Comparison of ENCODE assay signal across 24 cellular contexts in genomic region chr4:27921236-27921635, GRCh38.
DNase-seq lines count a peak whose midpoint lies in the region; FAIRE-seq and TF ChIP-seq lines count a peak whose summit lies in the region.
"Had no signal": no experiment of that assay in that cellular context is flagged by ENCODE, and none has a peak within 500 bp of the region (broad histone marks: within the 10 kb centered on the region; RNA-seq: fewer than 3 reads in every experiment).

No MANE protein-coding gene starts in this region.

- H3K36me3 ChIP-seq in bronchial epithelial cell (ENCODE audit: control insufficient read depth, insufficient read depth, low read length), result no peaks in the 10 kb centered on the region
- no peaks in the 10 kb centered on the region for H3K36me3 ChIP-seq in HAP-1 (replicated peaks)
- H3K36me3 ChIP-seq: esophagus muscularis mucosa, heart left ventricle, right lobe of liver had no signal

- H3K4me1 ChIP-seq in HAP-1, result no peaks in the 10 kb centered on the region
- H3K4me1 ChIP-seq: esophagus muscularis mucosa, right lobe of liver had no signal

- in situ Hi-C loops in HAP-1 (cut with MboI; ENCODE audit: low sequenced_read_pairs), result no loop called here

- H3K4me3 ChIP-seq in bronchial epithelial cell (ENCODE audit: low read depth, low read length) (no peak overlapping the region), HAP-1 (no peak overlapping the region)
- H3K4me3 ChIP-seq: esophagus muscularis mucosa, heart left ventricle, right lobe of liver had no signal

- no peaks in the 10 kb centered on the region for H3K9me3 ChIP-seq in HAP-1
- H3K9me3 ChIP-seq: esophagus muscularis mucosa, heart left ventricle, right lobe of liver had no signal

- no peaks in the 10 kb centered on the region for H3K27me3 ChIP-seq in bronchial epithelial cell (ENCODE audit: control insufficient read depth, insufficient read depth, low read length)
- H3K27me3 ChIP-seq in HAP-1 (ENCODE audit: low read depth), result no peaks in the 10 kb centered on the region
- H3K27me3 ChIP-seq: esophagus muscularis mucosa, heart left ventricle, right lobe of liver had no signal

- FAIRE-seq in bronchial epithelial cell (lab: Jason Lieb, UNC), result no peak

- TF ChIP-seq CTCF in bronchial epithelial cell (IDR thresholded peaks at IDR 0.05; ENCODE audit: insufficient read depth, low read length, severe bottlenecking), result no peak

- DNase-seq in EH (ENCODE audit: low read depth) (peak; percentile 60), M059J (ENCODE audit: low read depth) (peak; percentile 9), bronchial epithelial cell (ENCODE audit: low read depth) (peak; percentile 7), iris pigment epithelial cell (ENCODE audit: low read depth) (peak; percentile 64), NCI-H1694 treated with DMSO at 0.1 percent for 48 hours (lab: John Stamatoyannopoulos, UW) (no peak), NCI-H2107 (lab: John Stamatoyannopoulos, UW) (no peak), HAP-1 (ENCODE audit: low spot score in 2 of 2) (no peak), dermis blood vessel endothelial cell (no peak)
- DNase-seq: activated CD4-positive, alpha-beta T cell treated with anti-CD3 and anti-CD28 coated beads for 1 hour; activated CD8-positive, alpha-beta memory T cell treated with anti-CD3 and anti-CD28 coated beads for 24 hours; activated naive CD4-positive, alpha-beta T cell treated with Interleukin-2 at 50 U/mL for 16 hours; activated T-cell treated with anti-CD3 and anti-CD28 coated beads, Interleukin-2, amount 50 U/mL, for 4 hours; cerebellar nuclear complex; effector CD8-positive, alpha-beta T cell; KBM-7; MV-4-11; NCI-H1694; NCI-H69; posterior cingulate gyrus; right lobe of liver; stimulated activated CD4-positive, alpha-beta T cell treated with anti-CD3 and anti-CD28 coated beads, Interleukin-15, amount 100 ng/mL, for 24 hours; stimulated activated CD8-positive, alpha-beta memory T cell treated with anti-CD3 and anti-CD28 coated beads, Interleukin-4, amount 100 ng/mL, for 48 hours had no signal

Comparison
In these comparisons a context has a peak if more than half of its experiments do, and no peak if none do; other contexts are left out.
1. DNase-seq: peak in EH (single experiment), M059J (single experiment), bronchial epithelial cell (single experiment) and iris pigment epithelial cell (single experiment); none in NCI-H1694 treated with DMSO at 0.1 percent for 48 hours (single experiment), NCI-H2107 (single experiment), HAP-1 (0 of 2) and dermis blood vessel endothelial cell (single experiment).